In genomic region chr5:27733242-27733641, GRCh38 we compare ENCODE assay signal across 38 cellular contexts.
"Had no signal": no experiment of that assay in that cellular context is flagged by ENCODE, and none has a peak within 500 bp of the region (broad histone marks: within the 10 kb centered on the region; RNA-seq: fewer than 3 reads in every experiment).

No MANE protein-coding gene starts in this region.

- H3K4me3 ChIP-seq: adrenal gland, body of pancreas, breast epithelium had no signal

- H3K36me3 Mint-ChIP-seq: activated CD4-positive, alpha-beta memory T cell treated with anti-CD3 and anti-CD28 coated beads for 36 hours; activated CD8-positive, alpha-beta memory T cell treated with anti-CD3 and anti-CD28 coated beads, Interleukin-2, amount 10 ng/mL, durations not matched to agents 7 days and 5 days; activated naive CD4-positive, alpha-beta T cell treated with anti-CD3 and anti-CD28 coated beads, Interleukin-2, amount 50 U/mL, for 72 hours; activated naive CD8-positive, alpha-beta T cell treated with anti-CD3 and anti-CD28 coated beads for 36 hours had no signal

- H3K4me1 ChIP-seq: adrenal gland, body of pancreas, breast epithelium had no signal

- H3K27me3 Mint-ChIP-seq: activated B cell treated with CpG ODN at 0.5 μM for 24 hours; activated CD4-positive, alpha-beta memory T cell treated with anti-CD3 and anti-CD28 coated beads for 36 hours; activated CD4-positive, alpha-beta T cell treated with anti-CD3 and anti-CD28 coated beads, Interleukin-2, amount 10 ng/mL, durations not matched to agents 24 days and 14 days; activated CD8-positive, alpha-beta memory T cell treated with anti-CD3 and anti-CD28 coated beads, Interleukin-2, amount 10 ng/mL, durations not matched to agents 7 days and 5 days; activated naive CD8-positive, alpha-beta T cell treated with anti-CD3 and anti-CD28 coated beads for 36 hours; activated T-helper 17 cell treated with anti-CD3 and anti-CD28 coated beads, Interleukin-2, amount 50 U/mL, for 72 hours had no signal

- H3K36me3 ChIP-seq: adrenal gland, brain microvascular endothelial cell, breast epithelium had no signal

- H3K9me3 ChIP-seq: adrenal gland, body of pancreas, breast epithelium had no signal

- H3K27me3 ChIP-seq: adrenal gland, body of pancreas, brain microvascular endothelial cell, breast epithelium had no signal

- H3K27ac Mint-ChIP-seq: activated B cell treated with CpG ODN at 0.5 μM for 24 hours; activated CD4-positive, alpha-beta memory T cell treated with anti-CD3 and anti-CD28 coated beads for 36 hours; activated CD4-positive, alpha-beta T cell treated with anti-CD3 and anti-CD28 coated beads, Interleukin-2, amount 10 ng/mL, durations not matched to agents 24 days and 14 days; activated CD8-positive, alpha-beta memory T cell treated with anti-CD3 and anti-CD28 coated beads, Interleukin-2, amount 10 ng/mL, durations not matched to agents 7 days and 5 days; activated CD8-positive, alpha-beta T cell treated with anti-CD3 and anti-CD28 coated beads, Interleukin-2, amount 10 ng/mL, durations not matched to agents 7 days and 5 days; activated naive CD4-positive, alpha-beta T cell treated with anti-CD3 and anti-CD28 coated beads for 36 hours; activated naive CD4-positive, alpha-beta T cell treated with anti-CD3 and anti-CD28 coated beads, Interleukin-2, amount 50 U/mL, for 72 hours; activated naive CD8-positive, alpha-beta T cell treated with anti-CD3 and anti-CD28 coated beads for 36 hours; activated T-cell treated with anti-CD3 and anti-CD28 coated beads, Interleukin-2, amount 50 U/mL, for 72 hours; activated T-helper 1 cell treated with anti-CD3 and anti-CD28 coated beads, Interleukin-12 subunit alpha, Interleukin-12 subunit beta, Interleukin-2, Interleukin-4 antibody, amounts not matched to agents 30 ng/mL and 10 ng/mL and 1 ng/mL, durations not matched to agents 14 hours and 24 hours and 36 hours; activated T-helper 17 cell treated with anti-CD3 and anti-CD28 coated beads, Interleukin-2, amount 50 U/mL, for 72 hours; T-helper 1 cell treated with Interleukin-12 subunit alpha and Interleukin-12 subunit beta and Interleukin-4 antibody, amounts not matched to agents 30 μg/mL and 1 μg/mL, for 36 hours; T-helper 2 cell treated with Interferon-gamma antibody and Interleukin-4, amounts not matched to agents 5 μg/mL and 100 μg/mL, for 36 hours had no signal

- DNase-seq: activated B cell treated with CpG ODN at 0.5 μM for 24 hours; activated CD4-positive, alpha-beta memory T cell treated with anti-CD3 and anti-CD28 coated beads for 36 hours; activated CD4-positive, alpha-beta T cell treated with anti-CD3 and anti-CD28 coated beads for 4 hours; activated CD4-positive, alpha-beta T cell treated with anti-CD3 and anti-CD28 coated beads, Interleukin-2, amount 10 ng/mL, durations not matched to agents 24 days and 14 days; activated CD4-positive, alpha-beta T cell treated with anti-CD3 and anti-CD28 coated beads, Interleukin-2, amount 50 U/mL, for 1 hour; activated CD4-positive, alpha-beta T cell treated with anti-CD3 and anti-CD28 coated beads, Interleukin-2, amount 50 U/mL, for 4 hours; activated CD4-positive, CD25-positive, alpha-beta regulatory T cell treated with anti-CD3 and anti-CD28 coated beads, Interleukin-2, amount 50 U/mL, for 72 hours; activated CD8-positive, alpha-beta memory T cell treated with anti-CD3 and anti-CD28 coated beads for 24 hours; activated CD8-positive, alpha-beta memory T cell treated with anti-CD3 and anti-CD28 coated beads, Interleukin-2, amount 10 ng/mL, durations not matched to agents 7 days and 5 days; activated CD8-positive, alpha-beta memory T cell treated with anti-CD3 and anti-CD28 coated beads, Interleukin-2, amount 50 U/mL, for 48 hours; activated CD8-positive, alpha-beta T cell treated with anti-CD3 and anti-CD28 coated beads, Interleukin-2, amount 10 ng/mL, durations not matched to agents 7 days and 5 days; activated effector memory CD4-positive, alpha-beta T cell treated with anti-CD3 and anti-CD28 coated beads, Interleukin-2, amount 50 U/mL, for 16 hours; activated gamma-delta T cell treated with Interleukin-2 at 50 U/mL for 16 hours; activated naive CD4-positive, alpha-beta T cell; activated naive CD4-positive, alpha-beta T cell treated with anti-CD3 and anti-CD28 coated beads for 36 hours; activated naive CD4-positive, alpha-beta T cell treated with anti-CD3 and anti-CD28 coated beads, Interleukin-2, amount 50 U/mL, for 16 hours; activated naive CD8-positive, alpha-beta T cell treated with anti-CD3 and anti-CD28 coated beads for 36 hours; activated T-cell treated with anti-CD3 and anti-CD28 coated beads, Interleukin-2, amount 50 U/mL, for 1 hour; activated T-cell treated with anti-CD3 and anti-CD28 coated beads, Interleukin-2, amount 50 U/mL, for 4 hours; activated T-cell treated with anti-CD3 and anti-CD28 coated beads, Interleukin-2, amount 50 U/mL, for 72 hours; adrenal gland; amniotic stem cell; aorta; body of pancreas; brain microvascular endothelial cell; central memory CD4-positive, alpha-beta T cell; T-helper 1 cell; T-helper 2 cell; T-helper 9 cell had no signal

- H3K27ac ChIP-seq: adrenal gland, body of pancreas, brain microvascular endothelial cell, breast epithelium, VCaP had no signal

- H3K4me3 Mint-ChIP-seq: activated B cell treated with CpG ODN at 0.5 μM for 24 hours; activated CD4-positive, alpha-beta memory T cell treated with anti-CD3 and anti-CD28 coated beads for 36 hours; activated CD4-positive, alpha-beta T cell treated with anti-CD3 and anti-CD28 coated beads, Interleukin-2, amount 10 ng/mL, durations not matched to agents 24 days and 14 days; activated CD8-positive, alpha-beta memory T cell treated with anti-CD3 and anti-CD28 coated beads, Interleukin-2, amount 10 ng/mL, durations not matched to agents 7 days and 5 days; activated CD8-positive, alpha-beta T cell treated with anti-CD3 and anti-CD28 coated beads, Interleukin-2, amount 10 ng/mL, durations not matched to agents 7 days and 5 days; activated naive CD4-positive, alpha-beta T cell treated with anti-CD3 and anti-CD28 coated beads for 36 hours; activated naive CD8-positive, alpha-beta T cell treated with anti-CD3 and anti-CD28 coated beads for 36 hours; activated T-cell treated with anti-CD3 and anti-CD28 coated beads, Interleukin-2, amount 50 U/mL, for 4 hours; activated T-cell treated with anti-CD3 and anti-CD28 coated beads, Interleukin-2, amount 50 U/mL, for 72 hours; activated T-helper 1 cell treated with anti-CD3 and anti-CD28 coated beads, Interleukin-12 subunit alpha, Interleukin-12 subunit beta, Interleukin-2, Interleukin-4 antibody, amounts not matched to agents 30 ng/mL and 10 ng/mL and 1 ng/mL, durations not matched to agents 14 hours and 24 hours and 36 hours; activated T-helper 17 cell treated with anti-CD3 and anti-CD28 coated beads, Interleukin-2, amount 50 U/mL, for 72 hours; T-helper 1 cell treated with Interleukin-12 subunit alpha and Interleukin-12 subunit beta and Interleukin-4 antibody, amounts not matched to agents 30 μg/mL and 1 μg/mL, for 36 hours; T-helper 2 cell treated with Interferon-gamma antibody and Interleukin-4, amounts not matched to agents 5 μg/mL and 100 μg/mL, for 36 hours had no signal

- H3K9me3 Mint-ChIP-seq: T-helper 1 cell treated with Interleukin-12 subunit alpha and Interleukin-12 subunit beta and Interleukin-4 antibody, amounts not matched to agents 30 μg/mL and 1 μg/mL, for 36 hours had no signal

- ATAC-seq: activated CD8-positive, alpha-beta memory T cell treated with anti-CD3 and anti-CD28 coated beads, Interleukin-2, amount 10 ng/mL, durations not matched to agents 7 days and 5 days; activated CD8-positive, alpha-beta T cell treated with anti-CD3 and anti-CD28 coated beads, Interleukin-2, amount 10 ng/mL, durations not matched to agents 7 days and 5 days; activated naive CD4-positive, alpha-beta T cell treated with anti-CD3 and anti-CD28 coated beads, Interleukin-2, amount 50 U/mL, for 72 hours; activated T-cell treated with anti-CD3 and anti-CD28 coated beads, Interleukin-2, amount 50 U/mL, for 4 hours; activated T-cell treated with anti-CD3 and anti-CD28 coated beads, Interleukin-2, amount 50 U/mL, for 72 hours; activated T-helper 17 cell treated with anti-CD3 and anti-CD28 coated beads, Interleukin-2, amount 50 U/mL, for 72 hours; body of pancreas had no signal

- H3K4me1 Mint-ChIP-seq: activated B cell treated with CpG ODN at 0.5 μM for 24 hours; activated CD4-positive, alpha-beta T cell treated with anti-CD3 and anti-CD28 coated beads, Interleukin-2, amount 10 ng/mL, durations not matched to agents 24 days and 14 days; activated CD8-positive, alpha-beta memory T cell treated with anti-CD3 and anti-CD28 coated beads, Interleukin-2, amount 10 ng/mL, durations not matched to agents 7 days and 5 days; activated naive CD8-positive, alpha-beta T cell treated with anti-CD3 and anti-CD28 coated beads for 36 hours; activated T-helper 17 cell treated with anti-CD3 and anti-CD28 coated beads, Interleukin-2, amount 50 U/mL, for 72 hours had no signal

- FAIRE-seq: astrocyte, TTC549 had no signal
